1 cellular context compared by ENCODE assay signal in the genomic region with DNA sequence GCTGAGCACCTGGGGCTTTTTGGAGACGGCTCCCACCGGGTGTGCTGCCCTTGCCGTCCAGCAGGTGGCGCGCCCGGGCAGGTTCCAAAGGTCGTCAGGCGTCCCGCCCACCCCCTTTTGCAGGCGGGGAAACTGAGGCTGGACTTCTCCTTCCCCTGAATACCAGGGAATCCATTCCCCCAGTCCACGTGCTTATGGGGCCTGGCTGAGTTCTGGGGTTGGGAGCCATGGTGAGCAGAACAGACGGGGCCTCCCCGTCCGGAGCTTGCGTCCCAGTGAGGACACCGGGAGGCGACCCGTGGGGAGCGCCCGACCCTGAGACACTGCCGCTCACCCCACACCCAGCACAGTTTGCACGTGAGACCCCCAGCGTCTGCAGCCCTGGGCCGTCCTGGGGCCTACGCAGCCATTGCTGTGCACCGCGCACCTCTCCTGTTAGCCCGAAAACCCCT.
TF ChIP-seq lines count a peak whose summit lies in the region.

No MANE protein-coding gene starts in this region.

TF ChIP-seq in HepG2, 621 proteins besides CTCF, POLR2A, EP300 and RAD21 (continued from another document and continues in another):
- TF ChIP-seq, protein P1, sequence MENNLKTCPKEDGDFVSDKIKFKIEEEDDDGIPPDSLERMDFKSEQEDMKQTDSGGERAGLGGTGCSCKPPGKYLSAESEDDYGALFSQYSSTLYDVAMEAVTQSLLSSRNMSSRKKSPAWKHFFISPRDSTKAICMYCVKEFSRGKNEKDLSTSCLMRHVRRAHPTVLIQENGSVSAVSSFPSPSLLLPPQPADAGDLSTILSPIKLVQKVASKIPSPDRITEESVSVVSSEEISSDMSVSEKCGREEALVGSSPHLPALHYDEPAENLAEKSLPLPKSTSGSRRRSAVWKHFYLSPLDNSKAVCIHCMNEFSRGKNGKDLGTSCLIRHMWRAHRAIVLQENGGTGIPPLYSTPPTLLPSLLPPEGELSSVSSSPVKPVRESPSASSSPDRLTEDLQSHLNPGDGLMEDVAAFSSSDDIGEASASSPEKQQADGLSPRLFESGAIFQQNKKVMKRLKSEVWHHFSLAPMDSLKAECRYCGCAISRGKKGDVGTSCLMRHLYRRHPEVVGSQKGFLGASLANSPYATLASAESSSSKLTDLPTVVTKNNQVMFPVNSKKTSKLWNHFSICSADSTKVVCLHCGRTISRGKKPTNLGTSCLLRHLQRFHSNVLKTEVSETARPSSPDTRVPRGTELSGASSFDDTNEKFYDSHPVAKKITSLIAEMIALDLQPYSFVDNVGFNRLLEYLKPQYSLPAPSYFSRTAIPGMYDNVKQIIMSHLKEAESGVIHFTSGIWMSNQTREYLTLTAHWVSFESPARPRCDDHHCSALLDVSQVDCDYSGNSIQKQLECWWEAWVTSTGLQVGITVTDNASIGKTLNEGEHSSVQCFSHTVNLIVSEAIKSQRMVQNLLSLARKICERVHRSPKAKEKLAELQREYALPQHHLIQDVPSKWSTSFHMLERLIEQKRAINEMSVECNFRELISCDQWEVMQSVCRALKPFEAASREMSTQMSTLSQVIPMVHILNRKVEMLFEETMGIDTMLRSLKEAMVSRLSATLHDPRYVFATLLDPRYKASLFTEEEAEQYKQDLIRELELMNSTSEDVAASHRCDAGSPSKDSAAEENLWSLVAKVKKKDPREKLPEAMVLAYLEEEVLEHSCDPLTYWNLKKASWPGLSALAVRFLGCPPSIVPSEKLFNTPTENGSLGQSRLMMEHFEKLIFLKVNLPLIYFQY (CRISPR knock-in tag; IDR thresholded peaks at IDR 0.05; ENCODE audit: borderline replicate concordance), result no peak
- TF ChIP-seq ADNP (CRISPR knock-in tag; IDR thresholded peaks at IDR 0.05) (peak; percentile 78; the same call in 1 of the 2 replicates), ZNF101 (CRISPR knock-in tag; IDR thresholded peaks at IDR 0.05; ENCODE audit: borderline replicate concordance, low read depth) (no peak), RFXAP (CRISPR knock-in tag; IDR thresholded peaks at IDR 0.05; ENCODE audit: borderline replicate concordance) (0 out of 2 replicates have a peak, but pooled peaks have one; percentile 52), MAZ (IDR thresholded peaks at IDR 0.05; ENCODE audit: borderline replicate concordance, low read depth, low read length) (no peak), MAZ (CRISPR knock-in tag; IDR thresholded peaks at IDR 0.05; ENCODE audit: low read depth) (0 out of 2 replicates have a peak, but pooled peaks have one; percentile 30), MAF1 (CRISPR knock-in tag; IDR thresholded peaks at IDR 0.05; ENCODE audit: borderline replicate concordance) (peak; percentile 45; the same call in 1 of the 2 replicates), SAP130 (CRISPR knock-in tag; IDR thresholded peaks at IDR 0.05; ENCODE audit: low read depth) (0 out of 2 replicates have a peak, but pooled peaks have one; percentile 21), TCF12 (IDR thresholded peaks at IDR 0.05) (no peak), TCF12 (CRISPR knock-in tag; IDR thresholded peaks at IDR 0.05) (0 out of 2 replicates have a peak, but pooled peaks have one; percentile 53), HDAC1 (CRISPR knock-in tag; IDR thresholded peaks at IDR 0.05) (no peak), ETV5 (CRISPR knock-in tag; IDR thresholded peaks at IDR 0.05; ENCODE audit: borderline replicate concordance) (no peak), ZNF546 (CRISPR knock-in tag; conservative IDR thresholded peaks at IDR 0.05) (no peak), JUN (CRISPR knock-in tag; IDR thresholded peaks at IDR 0.05) (peak; percentile 57; the same call in 1 of the 2 replicates), ZMYM4 (CRISPR knock-in tag; IDR thresholded peaks at IDR 0.05) (peak; percentile 57; the same call in 1 of the 2 replicates), RNF2 (conservative IDR thresholded peaks at IDR 0.05; ENCODE audit: low read depth) (no peak), NR1H2 (CRISPR knock-in tag; IDR thresholded peaks at IDR 0.05; ENCODE audit: borderline replicate concordance, low read depth) (no peak), SALL1 (CRISPR knock-in tag; IDR thresholded peaks at IDR 0.05) (peak; percentile 49; the same call in 1 of the 2 replicates), STAG1 (CRISPR knock-in tag; IDR thresholded peaks at IDR 0.05) (peak; percentile 54), ZNF614 (CRISPR knock-in tag; IDR thresholded peaks at IDR 0.05; ENCODE audit: borderline replicate concordance) (no peak), MEIS1 (CRISPR knock-in tag; IDR thresholded peaks at IDR 0.05; ENCODE audit: borderline replicate concordance) (peak; percentile 95), ZNF235 (CRISPR knock-in tag; IDR thresholded peaks at IDR 0.05; ENCODE audit: borderline replicate concordance) (0 out of 2 replicates have a peak, but pooled peaks have one; percentile 42), ZNF746 (CRISPR knock-in tag; IDR thresholded peaks at IDR 0.05) (0 out of 2 replicates have a peak, but pooled peaks have one; percentile 21)
- TF ChIP-seq, protein P2, sequence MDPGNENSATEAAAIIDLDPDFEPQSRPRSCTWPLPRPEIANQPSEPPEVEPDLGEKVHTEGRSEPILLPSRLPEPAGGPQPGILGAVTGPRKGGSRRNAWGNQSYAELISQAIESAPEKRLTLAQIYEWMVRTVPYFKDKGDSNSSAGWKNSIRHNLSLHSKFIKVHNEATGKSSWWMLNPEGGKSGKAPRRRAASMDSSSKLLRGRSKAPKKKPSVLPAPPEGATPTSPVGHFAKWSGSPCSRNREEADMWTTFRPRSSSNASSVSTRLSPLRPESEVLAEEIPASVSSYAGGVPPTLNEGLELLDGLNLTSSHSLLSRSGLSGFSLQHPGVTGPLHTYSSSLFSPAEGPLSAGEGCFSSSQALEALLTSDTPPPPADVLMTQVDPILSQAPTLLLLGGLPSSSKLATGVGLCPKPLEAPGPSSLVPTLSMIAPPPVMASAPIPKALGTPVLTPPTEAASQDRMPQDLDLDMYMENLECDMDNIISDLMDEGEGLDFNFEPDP (CRISPR knock-in tag; conservative IDR thresholded peaks at IDR 0.05), result no peak
- TF ChIP-seq, protein P3, sequence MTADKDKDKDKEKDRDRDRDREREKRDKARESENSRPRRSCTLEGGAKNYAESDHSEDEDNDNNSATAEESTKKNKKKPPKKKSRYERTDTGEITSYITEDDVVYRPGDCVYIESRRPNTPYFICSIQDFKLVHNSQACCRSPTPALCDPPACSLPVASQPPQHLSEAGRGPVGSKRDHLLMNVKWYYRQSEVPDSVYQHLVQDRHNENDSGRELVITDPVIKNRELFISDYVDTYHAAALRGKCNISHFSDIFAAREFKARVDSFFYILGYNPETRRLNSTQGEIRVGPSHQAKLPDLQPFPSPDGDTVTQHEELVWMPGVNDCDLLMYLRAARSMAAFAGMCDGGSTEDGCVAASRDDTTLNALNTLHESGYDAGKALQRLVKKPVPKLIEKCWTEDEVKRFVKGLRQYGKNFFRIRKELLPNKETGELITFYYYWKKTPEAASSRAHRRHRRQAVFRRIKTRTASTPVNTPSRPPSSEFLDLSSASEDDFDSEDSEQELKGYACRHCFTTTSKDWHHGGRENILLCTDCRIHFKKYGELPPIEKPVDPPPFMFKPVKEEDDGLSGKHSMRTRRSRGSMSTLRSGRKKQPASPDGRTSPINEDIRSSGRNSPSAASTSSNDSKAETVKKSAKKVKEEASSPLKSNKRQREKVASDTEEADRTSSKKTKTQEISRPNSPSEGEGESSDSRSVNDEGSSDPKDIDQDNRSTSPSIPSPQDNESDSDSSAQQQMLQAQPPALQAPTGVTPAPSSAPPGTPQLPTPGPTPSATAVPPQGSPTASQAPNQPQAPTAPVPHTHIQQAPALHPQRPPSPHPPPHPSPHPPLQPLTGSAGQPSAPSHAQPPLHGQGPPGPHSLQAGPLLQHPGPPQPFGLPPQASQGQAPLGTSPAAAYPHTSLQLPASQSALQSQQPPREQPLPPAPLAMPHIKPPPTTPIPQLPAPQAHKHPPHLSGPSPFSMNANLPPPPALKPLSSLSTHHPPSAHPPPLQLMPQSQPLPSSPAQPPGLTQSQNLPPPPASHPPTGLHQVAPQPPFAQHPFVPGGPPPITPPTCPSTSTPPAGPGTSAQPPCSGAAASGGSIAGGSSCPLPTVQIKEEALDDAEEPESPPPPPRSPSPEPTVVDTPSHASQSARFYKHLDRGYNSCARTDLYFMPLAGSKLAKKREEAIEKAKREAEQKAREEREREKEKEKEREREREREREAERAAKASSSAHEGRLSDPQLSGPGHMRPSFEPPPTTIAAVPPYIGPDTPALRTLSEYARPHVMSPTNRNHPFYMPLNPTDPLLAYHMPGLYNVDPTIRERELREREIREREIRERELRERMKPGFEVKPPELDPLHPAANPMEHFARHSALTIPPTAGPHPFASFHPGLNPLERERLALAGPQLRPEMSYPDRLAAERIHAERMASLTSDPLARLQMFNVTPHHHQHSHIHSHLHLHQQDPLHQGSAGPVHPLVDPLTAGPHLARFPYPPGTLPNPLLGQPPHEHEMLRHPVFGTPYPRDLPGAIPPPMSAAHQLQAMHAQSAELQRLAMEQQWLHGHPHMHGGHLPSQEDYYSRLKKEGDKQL (CRISPR knock-in tag; IDR thresholded peaks at IDR 0.05; ENCODE audit: low read depth), result no peak
- TF ChIP-seq, protein P4, sequence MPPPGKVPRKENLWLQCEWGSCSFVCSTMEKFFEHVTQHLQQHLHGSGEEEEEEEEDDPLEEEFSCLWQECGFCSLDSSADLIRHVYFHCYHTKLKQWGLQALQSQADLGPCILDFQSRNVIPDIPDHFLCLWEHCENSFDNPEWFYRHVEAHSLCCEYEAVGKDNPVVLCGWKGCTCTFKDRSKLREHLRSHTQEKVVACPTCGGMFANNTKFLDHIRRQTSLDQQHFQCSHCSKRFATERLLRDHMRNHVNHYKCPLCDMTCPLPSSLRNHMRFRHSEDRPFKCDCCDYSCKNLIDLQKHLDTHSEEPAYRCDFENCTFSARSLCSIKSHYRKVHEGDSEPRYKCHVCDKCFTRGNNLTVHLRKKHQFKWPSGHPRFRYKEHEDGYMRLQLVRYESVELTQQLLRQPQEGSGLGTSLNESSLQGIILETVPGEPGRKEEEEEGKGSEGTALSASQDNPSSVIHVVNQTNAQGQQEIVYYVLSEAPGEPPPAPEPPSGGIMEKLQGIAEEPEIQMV (CRISPR knock-in tag; IDR thresholded peaks at IDR 0.05; ENCODE audit: low read depth), result 0 out of 2 replicates have a peak, but pooled peaks have one; percentile 49
- TF ChIP-seq, protein P5, sequence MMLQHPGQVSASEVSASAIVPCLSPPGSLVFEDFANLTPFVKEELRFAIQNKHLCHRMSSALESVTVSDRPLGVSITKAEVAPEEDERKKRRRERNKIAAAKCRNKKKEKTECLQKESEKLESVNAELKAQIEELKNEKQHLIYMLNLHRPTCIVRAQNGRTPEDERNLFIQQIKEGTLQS (CRISPR knock-in tag; IDR thresholded peaks at IDR 0.05), result 0 out of 2 replicates have a peak, but pooled peaks have one; percentile 7
- TF ChIP-seq, protein P6, sequence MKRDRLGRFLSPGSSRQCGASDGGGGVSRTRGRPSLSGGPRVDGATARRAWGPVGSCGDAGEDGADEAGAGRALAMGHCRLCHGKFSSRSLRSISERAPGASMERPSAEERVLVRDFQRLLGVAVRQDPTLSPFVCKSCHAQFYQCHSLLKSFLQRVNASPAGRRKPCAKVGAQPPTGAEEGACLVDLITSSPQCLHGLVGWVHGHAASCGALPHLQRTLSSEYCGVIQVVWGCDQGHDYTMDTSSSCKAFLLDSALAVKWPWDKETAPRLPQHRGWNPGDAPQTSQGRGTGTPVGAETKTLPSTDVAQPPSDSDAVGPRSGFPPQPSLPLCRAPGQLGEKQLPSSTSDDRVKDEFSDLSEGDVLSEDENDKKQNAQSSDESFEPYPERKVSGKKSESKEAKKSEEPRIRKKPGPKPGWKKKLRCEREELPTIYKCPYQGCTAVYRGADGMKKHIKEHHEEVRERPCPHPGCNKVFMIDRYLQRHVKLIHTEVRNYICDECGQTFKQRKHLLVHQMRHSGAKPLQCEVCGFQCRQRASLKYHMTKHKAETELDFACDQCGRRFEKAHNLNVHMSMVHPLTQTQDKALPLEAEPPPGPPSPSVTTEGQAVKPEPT (CRISPR knock-in tag; IDR thresholded peaks at IDR 0.05; ENCODE audit: low read depth), result 0 out of 2 replicates have a peak, but pooled peaks have one; percentile 59
- TF ChIP-seq, protein P7, sequence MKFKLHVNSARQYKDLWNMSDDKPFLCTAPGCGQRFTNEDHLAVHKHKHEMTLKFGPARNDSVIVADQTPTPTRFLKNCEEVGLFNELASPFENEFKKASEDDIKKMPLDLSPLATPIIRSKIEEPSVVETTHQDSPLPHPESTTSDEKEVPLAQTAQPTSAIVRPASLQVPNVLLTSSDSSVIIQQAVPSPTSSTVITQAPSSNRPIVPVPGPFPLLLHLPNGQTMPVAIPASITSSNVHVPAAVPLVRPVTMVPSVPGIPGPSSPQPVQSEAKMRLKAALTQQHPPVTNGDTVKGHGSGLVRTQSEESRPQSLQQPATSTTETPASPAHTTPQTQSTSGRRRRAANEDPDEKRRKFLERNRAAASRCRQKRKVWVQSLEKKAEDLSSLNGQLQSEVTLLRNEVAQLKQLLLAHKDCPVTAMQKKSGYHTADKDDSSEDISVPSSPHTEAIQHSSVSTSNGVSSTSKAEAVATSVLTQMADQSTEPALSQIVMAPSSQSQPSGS (CRISPR knock-in tag; IDR thresholded peaks at IDR 0.05), result 0 out of 2 replicates have a peak, but pooled peaks have one; percentile 43
- TF ChIP-seq, protein P8, sequence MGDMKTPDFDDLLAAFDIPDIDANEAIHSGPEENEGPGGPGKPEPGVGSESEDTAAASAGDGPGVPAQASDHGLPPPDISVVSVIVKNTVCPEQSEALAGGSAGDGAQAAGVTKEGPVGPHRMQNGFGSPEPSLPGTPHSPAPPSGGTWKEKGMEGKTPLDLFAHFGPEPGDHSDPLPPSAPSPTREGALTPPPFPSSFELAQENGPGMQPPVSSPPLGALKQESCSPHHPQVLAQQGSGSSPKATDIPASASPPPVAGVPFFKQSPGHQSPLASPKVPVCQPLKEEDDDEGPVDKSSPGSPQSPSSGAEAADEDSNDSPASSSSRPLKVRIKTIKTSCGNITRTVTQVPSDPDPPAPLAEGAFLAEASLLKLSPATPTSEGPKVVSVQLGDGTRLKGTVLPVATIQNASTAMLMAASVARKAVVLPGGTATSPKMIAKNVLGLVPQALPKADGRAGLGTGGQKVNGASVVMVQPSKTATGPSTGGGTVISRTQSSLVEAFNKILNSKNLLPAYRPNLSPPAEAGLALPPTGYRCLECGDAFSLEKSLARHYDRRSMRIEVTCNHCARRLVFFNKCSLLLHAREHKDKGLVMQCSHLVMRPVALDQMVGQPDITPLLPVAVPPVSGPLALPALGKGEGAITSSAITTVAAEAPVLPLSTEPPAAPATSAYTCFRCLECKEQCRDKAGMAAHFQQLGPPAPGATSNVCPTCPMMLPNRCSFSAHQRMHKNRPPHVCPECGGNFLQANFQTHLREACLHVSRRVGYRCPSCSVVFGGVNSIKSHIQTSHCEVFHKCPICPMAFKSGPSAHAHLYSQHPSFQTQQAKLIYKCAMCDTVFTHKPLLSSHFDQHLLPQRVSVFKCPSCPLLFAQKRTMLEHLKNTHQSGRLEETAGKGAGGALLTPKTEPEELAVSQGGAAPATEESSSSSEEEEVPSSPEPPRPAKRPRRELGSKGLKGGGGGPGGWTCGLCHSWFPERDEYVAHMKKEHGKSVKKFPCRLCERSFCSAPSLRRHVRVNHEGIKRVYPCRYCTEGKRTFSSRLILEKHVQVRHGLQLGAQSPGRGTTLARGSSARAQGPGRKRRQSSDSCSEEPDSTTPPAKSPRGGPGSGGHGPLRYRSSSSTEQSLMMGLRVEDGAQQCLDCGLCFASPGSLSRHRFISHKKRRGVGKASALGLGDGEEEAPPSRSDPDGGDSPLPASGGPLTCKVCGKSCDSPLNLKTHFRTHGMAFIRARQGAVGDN (CRISPR knock-in tag; IDR thresholded peaks at IDR 0.05), result peak; percentile 66
